In genomic region chr12:96434107-96434506, GRCh38 we compare ENCODE assay signal across 9 cellular contexts. TPM values are rescaled to one million over a fixed set of nuclear protein-coding genes. Genes with fewer than 3 reads are reported as not detected.
DNase-seq lines count a peak whose midpoint lies in the region; ATAC-seq and TF ChIP-seq lines count a peak whose summit lies in the region.
"Had no signal": no experiment of that assay in that cellular context is flagged by ENCODE, and none has a peak within 500 bp of the region (broad histone marks: within the 10 kb centered on the region; RNA-seq: fewer than 3 reads in every experiment).

No MANE protein-coding gene starts in this region.

- dilution Hi-C loops in IMR-90 (cut with HindIII; ENCODE audit: low sequenced_read_pairs, unreplicated experiment): no loop called here

- no peak overlapping the region for H2AK9ac ChIP-seq in IMR-90 (replicated peaks; ENCODE audit: low read depth, low read length, poor library complexity)

- H3K4ac ChIP-seq in IMR-90 (ENCODE audit: low read depth, low read length): no peak overlapping the region

- H3K27me3 Mint-ChIP-seq in activated CD8-positive, alpha-beta T cell treated with anti-CD3 and anti-CD28 coated beads, Interleukin-2, amount 10 ng/mL, durations not matched to agents 7 days and 5 days (ENCODE audit: low read depth): no peaks in the 10 kb centered on the region

- no peak for TF ChIP-seq RAD21 in IMR-90 (IDR thresholded peaks at IDR 0.05; ENCODE audit: low read length)

- no peak overlapping the region for H3K4me3 ChIP-seq in IMR-90 (ENCODE audit: insufficient read depth, low read depth, low read length)

- H4K91ac ChIP-seq in IMR-90 (ENCODE audit: insufficient read depth, low read depth, low read length): no peak overlapping the region

- H3K9me1 ChIP-seq in IMR-90 (ENCODE audit: insufficient read depth, low read length): peaks cover 8% of the 10 kb centered on the region

- no peak overlapping the region for H2BK120ac ChIP-seq in IMR-90 (ENCODE audit: low read depth, low read length)

- H4K20me1 ChIP-seq in IMR-90 (ENCODE audit: insufficient read depth, low read length): no peaks in the 10 kb centered on the region

- no peak for TF ChIP-seq CTCF in IMR-90 (conservative IDR thresholded peaks at IDR 0.05; ENCODE audit: low read depth, low read length)

- peak overlapping the region; percentile 87; the same call in 1 of the 2 replicates for H3K18ac ChIP-seq in IMR-90 (ENCODE audit: low read depth, low read length)

- H2BK15ac ChIP-seq in IMR-90 (ENCODE audit: low read depth, low read length): no peak overlapping the region

- H3K36me3 ChIP-seq in IMR-90 (ENCODE audit: control insufficient read depth, insufficient read depth, low read length): no peaks in the 10 kb centered on the region

- H2BK20ac ChIP-seq in IMR-90 (ENCODE audit: low read depth, low read length): no peak overlapping the region

- in situ Hi-C loops in IMR-90 (cut with MboI; ENCODE audit: low sequenced_read_pairs): no loop called here

- 0 out of 4 replicates have a peak overlapping the region, but pooled peaks of 1 of the 2 experiments have one; percentile 4 for H4K8ac ChIP-seq in IMR-90 (ENCODE audit: low read depth in 2 of 2, low read length in 2 of 2)

- H3K23ac ChIP-seq in IMR-90 (ENCODE audit: low read depth, low read length): no peak overlapping the region

- H3K14ac ChIP-seq in IMR-90 (replicated peaks; ENCODE audit: low read depth, low read length): no peak overlapping the region

- CTCF ChIA-PET in IMR-90 (lab: Yijun Ruan, JAX): interaction anchor here (0.6 kb wide), 1 partner anchor 152 kb away, joined by 3 read pairs; no protein-coding TSS in a partner anchor
- CTCF ChIA-PET in activated CD8-positive, alpha-beta T cell treated with anti-CD3 and anti-CD28 coated beads, Interleukin-2, amount 10 ng/mL, durations not matched to agents 7 days and 5 days (lab: Charles Lee): interaction anchor here (1.0 to 1.6 kb wide), 4 partner anchors 12 to 58 kb away, joined by 3 to 11 read pairs (median 6); partner anchors contain the start of gene CDK17

- H4K5ac ChIP-seq in IMR-90 (ENCODE audit: low read depth, low read length): no peak overlapping the region

- no peaks in the 10 kb centered on the region for H3K27me3 ChIP-seq in IMR-90 (ENCODE audit: control insufficient read depth, insufficient read depth, low read length)

- H3K36me3 Mint-ChIP-seq in activated CD8-positive, alpha-beta T cell treated with anti-CD3 and anti-CD28 coated beads, Interleukin-2, amount 10 ng/mL, durations not matched to agents 7 days and 5 days (ENCODE audit: low read depth): peaks cover 7% of the 10 kb centered on the region

- 0% methylated on average over 1 of the region's 6 CpGs; no CpG with 5 or more reads in 1 of the 2 experiments for WGBS in IMR-90 (ENCODE audit: extremely low coverage in 2 of 2, insufficient read length in 1 of 2), 2 experiments

- peak overlapping the region; percentile 15; the same call in 1 of the 2 replicates for H3K4me2 ChIP-seq in IMR-90 (ENCODE audit: low read depth, low read length)

- BruUV-seq in IMR-90 (replicated peaks; lab: Mats Ljungman, UMichigan): no TSS peak

- no peak overlapping the region for H3K56ac ChIP-seq in IMR-90 (ENCODE audit: extremely low read depth, insufficient read depth, low read length)

- H3K4me1 Mint-ChIP-seq in activated CD8-positive, alpha-beta T cell treated with anti-CD3 and anti-CD28 coated beads, Interleukin-2, amount 10 ng/mL, durations not matched to agents 7 days and 5 days (ENCODE audit: low read depth): peaks cover 44% of the 10 kb centered on the region

- no peaks in the 10 kb centered on the region for H3K9me3 Mint-ChIP-seq in activated CD8-positive, alpha-beta T cell treated with anti-CD3 and anti-CD28 coated beads, Interleukin-2, amount 10 ng/mL, durations not matched to agents 7 days and 5 days (ENCODE audit: insufficient read depth)

- peak overlapping the region; percentile 82 for H3K27ac Mint-ChIP-seq in activated CD8-positive, alpha-beta T cell treated with anti-CD3 and anti-CD28 coated beads, Interleukin-2, amount 10 ng/mL, durations not matched to agents 7 days and 5 days

- DNase-seq in DMS53 (lab: John Stamatoyannopoulos, UW) (peak; percentile 11), DMS53 treated with DMSO at 0.1 percent for 48 hours (lab: John Stamatoyannopoulos, UW; ENCODE audit: unreplicated experiment) (no peak), IMR-90 (peak; percentile 100), foreskin melanocyte (peak; percentile 100), stromal cell of bone marrow (ENCODE audit: low read depth) (peak; percentile 95), NCI-H2171 (lab: John Stamatoyannopoulos, UW) (no peak)
- peak; percentile 90 for DNase-seq in activated CD8-positive, alpha-beta T cell treated with anti-CD3 and anti-CD28 coated beads, Interleukin-2, amount 10 ng/mL, durations not matched to agents 7 days and 5 days

- no peaks in the 10 kb centered on the region for H3K9me3 ChIP-seq in IMR-90 (ENCODE audit: control insufficient read depth, insufficient read depth, low read length)

- peak; percentile 91 for ATAC-seq in IMR-90 (ENCODE audit: low read depth)
- peak; percentile 97 for ATAC-seq in activated CD8-positive, alpha-beta T cell treated with anti-CD3 and anti-CD28 coated beads, Interleukin-2, amount 10 ng/mL, durations not matched to agents 7 days and 5 days
- ATAC-seq in HG02571 (IDR thresholded peaks at IDR 0.05; ENCODE audit: unreplicated experiment): no peak

- H3K4me3 Mint-ChIP-seq in activated CD8-positive, alpha-beta T cell treated with anti-CD3 and anti-CD28 coated beads, Interleukin-2, amount 10 ng/mL, durations not matched to agents 7 days and 5 days: peak overlapping the region; percentile 5

- peak overlapping the region; percentile 64 for H2BK5ac ChIP-seq in IMR-90 (ENCODE audit: low read depth, low read length, poor library complexity, severe bottlenecking)

- no peak overlapping the region for H2AK5ac ChIP-seq in IMR-90 (ENCODE audit: low read depth, low read length)

- intact Hi-C loops in IMR-90 (cut with micrococcal nuclease): no loop called here

- H2AFZ ChIP-seq in IMR-90 (replicated peaks; ENCODE audit: low read length, poor library complexity): no peak overlapping the region

- POLR2A ChIA-PET in IMR-90 (lab: Charles Lee; ENCODE audit: unreplicated experiment): no interaction called here
- POLR2A ChIA-PET in activated CD8-positive, alpha-beta T cell treated with anti-CD3 and anti-CD28 coated beads, Interleukin-2, amount 10 ng/mL, durations not matched to agents 7 days and 5 days (lab: Charles Lee): interaction anchor here (0.7 to 3.2 kb wide), 3 partner anchors 8 to 34 kb away, joined by 3 to 15 read pairs (median 12); partner anchors contain the start of gene CDK17

- peaks cover 16% of the 10 kb centered on the region for H3K4me1 ChIP-seq in IMR-90 (ENCODE audit: control insufficient read depth, insufficient read depth, low read length)

- no peak overlapping the region for H3K9ac ChIP-seq in IMR-90 (ENCODE audit: low read depth, low read length)

- TF ChIP-seq POLR2A in IMR-90 (IDR thresholded peaks at IDR 0.05; ENCODE audit: low read depth, low read length): no peak

- peak overlapping the region; percentile 51; the same call in 1 of the 2 replicates for H3K27ac ChIP-seq in IMR-90 (ENCODE audit: insufficient read depth, low read length)
- H3K27ac ChIP-seq: 22Rv1 had no signal

- H3K79me1 ChIP-seq in IMR-90 (ENCODE audit: low read depth in 1 of 2, low read length in 2 of 2): 0 out of 4 replicates have a peak, but pooled peaks cover 0 to 2% of the 10 kb centered on the region in 2 experiments

TF ChIP-seq in IMR-90, 13 proteins besides CTCF, POLR2A, EP300 and RAD21:
- TF ChIP-seq USF2 (IDR thresholded peaks at IDR 0.05; ENCODE audit: low read depth, low read length) (peak; percentile 98), CEBPB (IDR thresholded peaks at IDR 0.05; ENCODE audit: low read depth, low read length) (peak; percentile 68), RCOR1 (IDR thresholded peaks at IDR 0.05; ENCODE audit: insufficient replicate concordance, low read length) (peak; percentile 40), FOS (IDR thresholded peaks at IDR 0.05; ENCODE audit: low read depth, low read length) (peak; percentile 55), BHLHE40 (IDR thresholded peaks at IDR 0.05; ENCODE audit: low read depth, low read length) (peak; percentile 100), ELK1 (IDR thresholded peaks at IDR 0.05; ENCODE audit: borderline replicate concordance, low read depth, low read length) (no peak)

RNA-seq across cellular contexts. Expression of gene CDK17, which starts 33.9 kb away (rescaled TPM):
- total RNA-seq in IMR-90 (2012; rRNA removed): 50.2 and 58.9 TPM in 2 replicates
- 14.5 and 15.4 TPM in 2 replicates for polyA plus RNA-seq in IMR-90 (2012; rRNA removed)
- 6.0 and 8.4 TPM in 2 replicates for polyA plus RNA-seq in IMR-90 (2012; cell fraction: cytosol; rRNA removed)
- polyA plus RNA-seq in IMR-90 (2012; cell fraction: nucleus; rRNA removed; ENCODE audit: low replicate concordance): 8.1 and 41.6 TPM in 2 replicates
- 10 to 100 TPM; 38.2 to 39.5 TPM for total RNA-seq in activated CD8-positive, alpha-beta T cell treated with anti-CD3 and anti-CD28 coated beads, Interleukin-2, amount 10 ng/mL, durations not matched to agents 7 days and 5 days

RNA-seq across cellular contexts. Expression of gene CFAP54, which starts 55.3 kb away (rescaled TPM):
- total RNA-seq in IMR-90 (2012; rRNA removed): 0.18 and 0.28 TPM in 2 replicates
- 0.19 and 0.41 TPM in 2 replicates for polyA plus RNA-seq in IMR-90 (2012; rRNA removed)
- 0.38 and 0.88 TPM in 2 replicates for polyA plus RNA-seq in IMR-90 (2012; cell fraction: cytosol; rRNA removed)
- polyA plus RNA-seq in IMR-90 (2012; cell fraction: nucleus; rRNA removed; ENCODE audit: low replicate concordance): 0.35 and 0.91 TPM in 2 replicates
- 1 to 10 TPM in 1 of 2 experiments, under 1 TPM in 1; 0.18 to 1.2 TPM for total RNA-seq in activated CD8-positive, alpha-beta T cell treated with anti-CD3 and anti-CD28 coated beads, Interleukin-2, amount 10 ng/mL, durations not matched to agents 7 days and 5 days

Comparison
In these comparisons a context has a peak if more than half of its experiments do, and no peak if none do; other contexts are left out.
1. DNase-seq: peak in DMS53 (single experiment), IMR-90 (single experiment), activated CD8-positive, alpha-beta T cell treated with anti-CD3 and anti-CD28 coated beads, Interleukin-2, amount 10 ng/mL, durations not matched to agents 7 days and 5 days (single experiment), foreskin melanocyte (single experiment) and stromal cell of bone marrow (single experiment); none in DMS53 treated with DMSO at 0.1 percent for 48 hours (single experiment) and NCI-H2171 (single experiment).